Comparison of ENCODE assay signal across 11 cellular contexts in genomic region chr12:110543965-110544364, GRCh38. TPM values are rescaled to one million over a fixed set of nuclear protein-coding genes. Genes with fewer than 3 reads are reported as not detected.
DNase-seq lines count a peak whose midpoint lies in the region; ATAC-seq and TF ChIP-seq lines count a peak whose summit lies in the region.
"Had no signal": no experiment of that assay in that cellular context is flagged by ENCODE, and none has a peak within 500 bp of the region (broad histone marks: within the 10 kb centered on the region; RNA-seq: fewer than 3 reads in every experiment).

No MANE protein-coding gene starts in this region.

- peaks cover 30% of the 10 kb centered on the region for H3K36me3 ChIP-seq in RWPE2 (ENCODE audit: low read depth)
- H3K36me3 ChIP-seq in muscle layer of colon (ENCODE audit: insufficient read depth, low read length), result peaks cover 7% of the 10 kb centered on the region
- H3K36me3 ChIP-seq in thyroid gland, result peaks cover 0 to 7% of the 10 kb centered on the region in 2 donors

- no peak overlapping the region for H3K4me3 Mint-ChIP-seq in stimulated activated naive CD8-positive, alpha-beta T cell treated with anti-CD3 and anti-CD28 coated beads, Interleukin-15, amount 100 ng/mL, for 72 hours
- H3K4me3 Mint-ChIP-seq: activated T-helper 1 cell treated with anti-CD3 and anti-CD28 coated beads, Interleukin-12 subunit alpha, Interleukin-12 subunit beta, Interleukin-2, Interleukin-4 antibody, amounts not matched to agents 30 ng/mL and 10 ng/mL and 1 ng/mL, durations not matched to agents 14 hours and 24 hours and 36 hours; central memory CD8-positive, alpha-beta T cell had no signal

- no peaks in the 10 kb centered on the region for H3K9me3 Mint-ChIP-seq in stimulated activated naive CD8-positive, alpha-beta T cell treated with anti-CD3 and anti-CD28 coated beads, Interleukin-15, amount 100 ng/mL, for 72 hours
- H3K9me3 Mint-ChIP-seq: activated T-helper 1 cell treated with anti-CD3 and anti-CD28 coated beads, Interleukin-12 subunit alpha, Interleukin-12 subunit beta, Interleukin-2, Interleukin-4 antibody, amounts not matched to agents 30 ng/mL and 10 ng/mL and 1 ng/mL, durations not matched to agents 14 hours and 24 hours and 36 hours; central memory CD8-positive, alpha-beta T cell had no signal

- TF ChIP-seq CTCF in RWPE2 (IDR thresholded peaks at IDR 0.05; ENCODE audit: poor library complexity, severe bottlenecking), result no peak
- TF ChIP-seq CTCF in thyroid gland (IDR thresholded peaks at IDR 0.05), result no peak

- peaks cover 41% of the 10 kb centered on the region for H3K4me1 Mint-ChIP-seq in stimulated activated naive CD8-positive, alpha-beta T cell treated with anti-CD3 and anti-CD28 coated beads, Interleukin-15, amount 100 ng/mL, for 72 hours

- DNase-seq in RWPE2 (ENCODE audit: low spot score) (no peak), thyroid gland (no peak), mesenteric fat pad (ENCODE audit: low spot score) (no peak), hepatic stellate cell (ENCODE audit: low spot score) (no peak)
- no peak for DNase-seq in stimulated activated naive CD8-positive, alpha-beta T cell treated with anti-CD3 and anti-CD28 coated beads, Interleukin-15, amount 100 ng/mL, for 72 hours
- DNase-seq: NCI-H1417 treated with DMSO at 0.1 percent for 48 hours had no signal

- H3K4me1 ChIP-seq in RWPE2 (ENCODE audit: insufficient read depth, poor library complexity, severe bottlenecking) (peaks cover 63% of the 10 kb centered on the region), muscle layer of colon (ENCODE audit: insufficient read depth, low read length) (peaks cover 46% of the 10 kb centered on the region), thyroid gland (peaks cover 15 to 26% of the 10 kb centered on the region in 2 donors)

- intact Hi-C loops in thyroid gland (cut with DNase I), result no loop called here

- no peak for TF ChIP-seq POLR2A in thyroid gland (IDR thresholded peaks at IDR 0.05)

- H3K27ac Mint-ChIP-seq in stimulated activated naive CD8-positive, alpha-beta T cell treated with anti-CD3 and anti-CD28 coated beads, Interleukin-15, amount 100 ng/mL, for 72 hours, result peak overlapping the region in 1 of 2 donors; percentile 85

- no peak overlapping the region for H3K9ac ChIP-seq in muscle layer of colon (ENCODE audit: low read length)

- no peaks in the 10 kb centered on the region for H3K9me3 ChIP-seq in RWPE2 (ENCODE audit: severe bottlenecking)
- H3K9me3 ChIP-seq in muscle layer of colon (ENCODE audit: low read length), result no peaks in the 10 kb centered on the region
- no peaks in the 10 kb centered on the region for H3K9me3 ChIP-seq in thyroid gland
- H3K9me3 ChIP-seq: SJCRH30 had no signal

- H3K27me3 ChIP-seq in RWPE2 (ENCODE audit: insufficient read depth, poor library complexity, severe bottlenecking) (no peaks in the 10 kb centered on the region), muscle layer of colon (ENCODE audit: control insufficient read depth in 1 of 2, insufficient read depth in 2 of 2, low read length in 2 of 2) (no peaks in the 10 kb centered on the region), thyroid gland (no peaks in the 10 kb centered on the region)
- H3K27me3 ChIP-seq: SJCRH30 had no signal

- no peaks in the 10 kb centered on the region for H3K27me3 Mint-ChIP-seq in stimulated activated naive CD8-positive, alpha-beta T cell treated with anti-CD3 and anti-CD28 coated beads, Interleukin-15, amount 100 ng/mL, for 72 hours
- H3K27me3 Mint-ChIP-seq: central memory CD8-positive, alpha-beta T cell had no signal

- H3K4me3 ChIP-seq in RWPE2 (ENCODE audit: severe bottlenecking) (no peak overlapping the region), muscle layer of colon (ENCODE audit: low read depth in 1 of 2, low read length in 2 of 2) (peak overlapping the region in 1 of 2 donors; percentile 1), thyroid gland (replicated peaks in 1 of 3) (no peak overlapping the region)
- H3K4me3 ChIP-seq: SJCRH30 had no signal

- no peak for ATAC-seq in RWPE2 (ENCODE audit: low read depth)
- ATAC-seq in stimulated activated naive CD8-positive, alpha-beta T cell treated with anti-CD3 and anti-CD28 coated beads, Interleukin-15, amount 100 ng/mL, for 72 hours, result no peak

- WGBS in thyroid gland, 2 donors, result 85% methylated on average over 4 of the region's 4 CpGs

- H3K27ac ChIP-seq in RWPE2 (ENCODE audit: poor library complexity, severe bottlenecking) (peak overlapping the region; percentile 100), cingulate gyrus (ENCODE audit: low read depth, low read length) (peak overlapping the region; percentile 1), muscle layer of colon (ENCODE audit: low read depth, low read length) (peak overlapping the region; percentile 78), thyroid gland (peak overlapping the region; percentile 75 to 90 (median 77))
- H3K27ac ChIP-seq: SJCRH30 had no signal

RNA-seq across cellular contexts. Expression of gene PPTC7, which starts 39.2 kb away (rescaled TPM):
- total RNA-seq in thyroid gland, result 10 to 100 TPM; 15.8 to 28.9 (median 22.8) TPM
- total RNA-seq in mesenteric fat pad, result 29.9 TPM

RNA-seq across cellular contexts. Expression of gene RAD9B, which starts 41.8 kb away (rescaled TPM):
- total RNA-seq in thyroid gland (under 1 TPM in 2 of 4 donors, not detected in 2; 0.40 to 0.45 TPM), mesenteric fat pad (0.90 TPM)

RNA-seq across cellular contexts. Expression of gene VPS29, which starts 42.1 kb away (rescaled TPM):
- total RNA-seq in thyroid gland, result 100 to 1,000 TPM in 3 of 4 donors, 10 to 100 TPM in 1; 94.0 to 188 (median 133) TPM
- total RNA-seq in mesenteric fat pad, result 110 TPM

Comparison
In these comparisons a context has a peak if more than half of its experiments do, and no peak if none do; other contexts are left out.
1. H3K27ac ChIP-seq: peak in every context shown above with its lines; median percentile 100 in RWPE2; 78 in muscle layer of colon; 77 in thyroid gland; 1 in cingulate gyrus.